19 cellular contexts compared by ENCODE assay signal in genomic region chr1:150178543-150178942, GRCh38.
"Had no signal": no experiment of that assay in that cellular context is flagged by ENCODE, and none has a peak within 500 bp of the region (broad histone marks: within the 10 kb centered on the region; RNA-seq: fewer than 3 reads in every experiment).

No MANE protein-coding gene starts in this region.

- H3K36me3 ChIP-seq: gastroesophageal sphincter, neural progenitor cell, right lobe of liver, suprapubic skin, transverse colon, vagina had no signal

- H3K4me1 ChIP-seq: gastroesophageal sphincter, right lobe of liver, suprapubic skin, transverse colon, vagina had no signal

- H3K4me3 ChIP-seq: gastroesophageal sphincter, mucosa of descending colon, neural progenitor cell, right lobe of liver, smooth muscle cell, suprapubic skin, transverse colon, vagina had no signal

- ATAC-seq: activated CD4-positive, alpha-beta T cell treated with anti-CD3 and anti-CD28 coated beads for 36 hours; esophagus mucosa; gastroesophageal sphincter; stimulated activated naive CD8-positive, alpha-beta T cell treated with anti-CD3 and anti-CD28 coated beads, Interleukin-15, amount 100 ng/mL, for 72 hours; WTC11 had no signal

- H3K9me3 ChIP-seq: gastroesophageal sphincter, mucosa of descending colon, right lobe of liver, suprapubic skin, transverse colon, vagina had no signal

- H3K27me3 ChIP-seq: gastroesophageal sphincter, neural progenitor cell, right lobe of liver, suprapubic skin, transverse colon, vagina had no signal

- H3K27ac ChIP-seq: gastroesophageal sphincter, neural progenitor cell, right lobe of liver, suprapubic skin, transverse colon, vagina had no signal

- DNase-seq: activated CD4-positive, alpha-beta T cell treated with anti-CD3 and anti-CD28 coated beads for 36 hours; activated CD4-positive, alpha-beta T cell treated with anti-CD3 and anti-CD28 coated beads, Interleukin-2, amount 50 U/mL, for 48 hours; cerebellar nuclear complex; cortex of kidney; effector CD8-positive, alpha-beta T cell; mesenchymal stem cell; mucosa of descending colon; naive B cell; right lobe of liver; stimulated activated CD4-positive, alpha-beta T cell treated with anti-CD3 and anti-CD28 coated beads, Interleukin-4, amount 100 ng/mL, for 1 hour; stimulated activated naive CD8-positive, alpha-beta T cell treated with anti-CD3 and anti-CD28 coated beads, Interleukin-15, amount 100 ng/mL, for 72 hours; transverse colon had no signal
